8 cellular contexts compared by ENCODE assay signal in the genomic region with DNA sequence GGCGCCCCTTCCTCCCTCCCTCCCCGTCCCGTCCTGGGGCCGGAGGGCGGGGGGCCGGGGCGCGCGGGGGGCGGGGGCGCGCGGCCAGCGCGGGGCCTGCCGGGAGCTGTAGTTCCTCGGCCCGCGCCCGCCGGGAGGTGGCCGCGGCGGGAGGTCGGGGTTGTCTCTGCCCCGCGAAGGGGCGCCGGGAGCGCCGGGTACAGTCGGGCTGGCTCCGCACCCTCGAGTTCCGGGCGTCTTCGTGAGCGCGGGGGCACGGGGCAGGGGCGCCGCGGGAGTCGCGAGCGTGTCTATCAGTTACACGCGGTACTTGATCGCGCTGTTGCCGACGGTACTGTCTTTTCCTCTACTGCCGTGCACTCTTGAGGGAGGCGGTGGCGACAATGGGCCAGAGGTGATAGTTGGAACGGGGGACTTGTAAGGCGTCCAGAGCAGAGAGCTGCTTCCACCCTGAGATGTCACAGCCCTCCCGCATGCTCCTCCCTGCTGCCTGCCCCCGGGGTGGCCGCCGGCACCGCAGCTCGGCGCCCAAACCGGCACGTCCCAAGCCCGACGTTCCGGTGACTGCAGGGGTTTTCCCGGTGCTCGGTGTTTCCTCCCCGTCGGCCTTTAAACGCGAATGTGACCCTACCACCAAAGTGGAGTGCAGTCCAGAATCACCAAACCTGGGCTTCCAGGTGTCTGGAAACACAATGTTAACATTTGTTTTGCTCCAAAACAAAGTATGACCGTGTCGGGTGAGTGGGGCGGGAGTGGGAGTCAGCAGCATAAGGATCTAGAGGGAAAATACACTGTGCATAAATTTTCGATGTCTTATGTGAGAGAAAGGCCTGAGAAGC. TPM values are rescaled to one million over a fixed set of nuclear protein-coding genes. Genes with fewer than 3 reads are reported as not detected.
DNase-seq lines count a peak whose midpoint lies in the region; ATAC-seq and TF ChIP-seq lines count a peak whose summit lies in the region.

A gene (minus strand): TSS at position 48 of the 839 bp plus-strand sequence. CDS start 8,309 bp downstream, outside the sequence.

- 2% methylated on average over 78 of the region's 79 CpGs for WGBS in right cardiac atrium

- no peak for TF ChIP-seq EP300 in Ishikawa (IDR thresholded peaks at IDR 0.05; ENCODE audit: borderline replicate concordance)

- intact Hi-C loops in right cardiac atrium (cut with DNase I): no loop called here

- DNase-seq in ELR (ENCODE audit: low read depth) (peak; percentile 72), T-helper 1 cell (peak; percentile 34 to 70 (median 50)), anterior cingulate cortex (lab: John Stamatoyannopoulos, UW) (peak in 35 of 58 donors; percentile 5 to 78 (median 54)), right cardiac atrium (peak in 1 of 3 donors; percentile 75), middle frontal gyrus (ENCODE audit: extremely low spot score, low spot score) (no peak)

- H3K9ac ChIP-seq in rectal smooth muscle tissue (ENCODE audit: low read length): peak within 1 kb of the TSS; percentile 87

- H3K4me3 ChIP-seq in right cardiac atrium (ENCODE audit: low read length) (peak within 1 kb of the TSS; percentile 99), rectal smooth muscle tissue (ENCODE audit: low read length) (peak within 1 kb of the TSS; percentile 94)

- H3K36me3 ChIP-seq in rectal smooth muscle tissue (ENCODE audit: control insufficient read depth, insufficient read depth, low read length): no peaks in the 10 kb centered on the region

- H3K9me3 ChIP-seq in right cardiac atrium (ENCODE audit: control insufficient read depth, low read length): no peaks in the 10 kb centered on the region

- H3K27me3 ChIP-seq in right cardiac atrium (ENCODE audit: control insufficient read depth, insufficient read depth) (no peaks in the 10 kb centered on the region), rectal smooth muscle tissue (ENCODE audit: control insufficient read depth, insufficient read depth, low read length) (no peaks in the 10 kb centered on the region)

- no peaks in the 10 kb centered on the region for H3K4me1 ChIP-seq in right cardiac atrium (ENCODE audit: control insufficient read depth, insufficient read depth, low read length)
- H3K4me1 ChIP-seq in rectal smooth muscle tissue (ENCODE audit: control insufficient read depth, insufficient read depth, low read length): peaks cover 5% of the 10 kb centered on the region

- no peak for TF ChIP-seq RAD21 in Ishikawa (IDR thresholded peaks at IDR 0.05; ENCODE audit: low read depth)

- H3K27ac ChIP-seq in right cardiac atrium (ENCODE audit: low read length) (peak within 1 kb of the TSS; percentile 62), rectal smooth muscle tissue (ENCODE audit: low read depth, low read length) (peak within 1 kb of the TSS; percentile 88)

- ATAC-seq in GM21619 (IDR thresholded peaks at IDR 0.05; ENCODE audit: unreplicated experiment) (peak; percentile 55), right cardiac atrium (peak; percentile 90 to 94)

TF ChIP-seq in Ishikawa, 13 proteins besides CTCF, POLR2A, EP300 and RAD21:
- TF ChIP-seq, protein P1, sequence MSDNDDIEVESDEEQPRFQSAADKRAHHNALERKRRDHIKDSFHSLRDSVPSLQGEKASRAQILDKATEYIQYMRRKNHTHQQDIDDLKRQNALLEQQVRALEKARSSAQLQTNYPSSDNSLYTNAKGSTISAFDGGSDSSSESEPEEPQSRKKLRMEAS (IDR thresholded peaks at IDR 0.05): peak; percentile 42
- peak; percentile 16; the same call in 1 of the 2 replicates for TF ChIP-seq ZBTB7A (IDR thresholded peaks at IDR 0.05; ENCODE audit: low read depth)
- TF ChIP-seq, protein P2, sequence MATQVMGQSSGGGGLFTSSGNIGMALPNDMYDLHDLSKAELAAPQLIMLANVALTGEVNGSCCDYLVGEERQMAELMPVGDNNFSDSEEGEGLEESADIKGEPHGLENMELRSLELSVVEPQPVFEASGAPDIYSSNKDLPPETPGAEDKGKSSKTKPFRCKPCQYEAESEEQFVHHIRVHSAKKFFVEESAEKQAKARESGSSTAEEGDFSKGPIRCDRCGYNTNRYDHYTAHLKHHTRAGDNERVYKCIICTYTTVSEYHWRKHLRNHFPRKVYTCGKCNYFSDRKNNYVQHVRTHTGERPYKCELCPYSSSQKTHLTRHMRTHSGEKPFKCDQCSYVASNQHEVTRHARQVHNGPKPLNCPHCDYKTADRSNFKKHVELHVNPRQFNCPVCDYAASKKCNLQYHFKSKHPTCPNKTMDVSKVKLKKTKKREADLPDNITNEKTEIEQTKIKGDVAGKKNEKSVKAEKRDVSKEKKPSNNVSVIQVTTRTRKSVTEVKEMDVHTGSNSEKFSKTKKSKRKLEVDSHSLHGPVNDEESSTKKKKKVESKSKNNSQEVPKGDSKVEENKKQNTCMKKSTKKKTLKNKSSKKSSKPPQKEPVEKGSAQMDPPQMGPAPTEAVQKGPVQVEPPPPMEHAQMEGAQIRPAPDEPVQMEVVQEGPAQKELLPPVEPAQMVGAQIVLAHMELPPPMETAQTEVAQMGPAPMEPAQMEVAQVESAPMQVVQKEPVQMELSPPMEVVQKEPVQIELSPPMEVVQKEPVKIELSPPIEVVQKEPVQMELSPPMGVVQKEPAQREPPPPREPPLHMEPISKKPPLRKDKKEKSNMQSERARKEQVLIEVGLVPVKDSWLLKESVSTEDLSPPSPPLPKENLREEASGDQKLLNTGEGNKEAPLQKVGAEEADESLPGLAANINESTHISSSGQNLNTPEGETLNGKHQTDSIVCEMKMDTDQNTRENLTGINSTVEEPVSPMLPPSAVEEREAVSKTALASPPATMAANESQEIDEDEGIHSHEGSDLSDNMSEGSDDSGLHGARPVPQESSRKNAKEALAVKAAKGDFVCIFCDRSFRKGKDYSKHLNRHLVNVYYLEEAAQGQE (IDR thresholded peaks at IDR 0.05; ENCODE audit: low read depth): no peak
- TF ChIP-seq EGR1 (IDR thresholded peaks at IDR 0.05): no peak

RNA-seq across cellular contexts. Expression of the gene that starts here (rescaled TPM):
- 10 to 100 TPM; 17.4 to 24.6 (median 20.6) TPM for total RNA-seq in right cardiac atrium
- 5.6 TPM for polyA plus RNA-seq in right cardiac atrium
